14 cellular contexts compared by ENCODE assay signal in genomic region chr2:69269330-69269729, GRCh38.
DNase-seq lines count a peak whose midpoint lies in the region; ATAC-seq, FAIRE-seq and TF ChIP-seq lines count a peak whose summit lies in the region.
"Had no signal": no experiment of that assay in that cellular context is flagged by ENCODE, and none has a peak within 500 bp of the region (broad histone marks: within the 10 kb centered on the region; RNA-seq: fewer than 3 reads in every experiment).

No MANE protein-coding gene starts in this region.

- H3K4me1 Mint-ChIP-seq in naive thymus-derived CD8-positive, alpha-beta T cell = peaks cover 0 to 3% (median 0%) of the 10 kb centered on the region in 4 donors
- H3K4me1 Mint-ChIP-seq: CD8-positive, alpha-beta memory T cell; IgD-negative memory B cell had no signal

- TF ChIP-seq CTCF in fibroblast of villous mesenchyme (IDR thresholded peaks at IDR 0.05; ENCODE audit: insufficient read depth, low read depth, low read length) = no peak

- no peak overlapping the region for H3K4me3 Mint-ChIP-seq in naive thymus-derived CD8-positive, alpha-beta T cell
- H3K4me3 Mint-ChIP-seq: CD8-positive, alpha-beta memory T cell; IgD-negative memory B cell had no signal

- H3K9me3 Mint-ChIP-seq in naive thymus-derived CD8-positive, alpha-beta T cell = no peaks in the 10 kb centered on the region
- H3K9me3 Mint-ChIP-seq: CD8-positive, alpha-beta memory T cell had no signal

- ATAC-seq in naive thymus-derived CD8-positive, alpha-beta T cell = no peak

- H3K27me3 Mint-ChIP-seq in naive thymus-derived CD8-positive, alpha-beta T cell = peaks cover 17 to 37% (median 35%) of the 10 kb centered on the region in 5 donors

- no peak overlapping the region for H3K27ac Mint-ChIP-seq in naive thymus-derived CD8-positive, alpha-beta T cell
- H3K27ac Mint-ChIP-seq: CD8-positive, alpha-beta memory T cell had no signal

- POLR2A ChIA-PET in naive thymus-derived CD8-positive, alpha-beta T cell (lab: Charles Lee) = no interaction called here

- DNase-seq in fibroblast of villous mesenchyme (ENCODE audit: low read depth) = peak; percentile 41
- no peak for DNase-seq in naive thymus-derived CD8-positive, alpha-beta T cell
- no peak for DNase-seq in HPDE6-E6E7 (ENCODE audit: extremely low spot score)
- no peak for DNase-seq in hepatic stellate cell (ENCODE audit: low spot score)
- DNase-seq: AML-193; Caco-2; CD8-positive, alpha-beta memory T cell; DMS53; GM23248 had no signal

- H3K4me3 ChIP-seq in fibroblast of villous mesenchyme (ENCODE audit: low read depth, low read length) = no peak overlapping the region
- H3K4me3 ChIP-seq: BLaER1, GM23248 had no signal

- H3K36me3 Mint-ChIP-seq in naive thymus-derived CD8-positive, alpha-beta T cell = no peaks in the 10 kb centered on the region
- H3K36me3 Mint-ChIP-seq: CD8-positive, alpha-beta memory T cell; IgD-negative memory B cell had no signal

- FAIRE-seq in G401.6 (lab: Jason Lieb, UNC) = peak; percentile 15
- peak; percentile 70 for FAIRE-seq in TTC549 (lab: Jason Lieb, UNC)
- FAIRE-seq: H54 had no signal
